ENCODE assay signal across 10 cellular contexts in the genomic region with DNA sequence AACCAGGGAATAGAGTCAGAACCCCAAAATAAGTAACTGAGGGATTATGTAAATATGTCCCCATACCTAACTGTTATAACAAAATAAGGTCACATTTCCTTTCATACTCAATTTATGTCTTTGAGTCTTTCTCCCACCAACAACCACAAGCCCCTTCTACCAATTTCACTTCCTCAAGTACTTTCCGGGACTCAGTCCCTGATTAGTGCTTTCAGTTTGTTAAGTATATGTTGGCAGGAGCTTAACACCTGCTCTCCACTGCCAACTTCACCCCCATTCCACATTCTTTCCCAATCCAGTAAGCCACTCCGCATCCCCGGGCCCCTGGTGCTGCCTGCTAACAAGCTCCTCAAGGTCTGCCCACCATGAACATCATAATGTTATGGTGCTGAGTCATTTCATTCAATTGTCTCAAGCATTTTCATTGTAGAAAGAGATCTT.
DNase-seq lines count a peak whose midpoint lies in the region; ATAC-seq and TF ChIP-seq lines count a peak whose summit lies in the region.
"Had no signal": no experiment of that assay in that cellular context is flagged by ENCODE, and none has a peak within 500 bp of the region (broad histone marks: within the 10 kb centered on the region; RNA-seq: fewer than 3 reads in every experiment).

No MANE protein-coding gene starts in this region.

- H3K79me2 ChIP-seq in GM23248 (ENCODE audit: insufficient read depth): no peaks in the 10 kb centered on the region

- H3K4me1 ChIP-seq in SJCRH30 (peaks cover 21% of the 10 kb centered on the region), GM23248 (ENCODE audit: insufficient read depth) (no peaks in the 10 kb centered on the region)
- H3K4me1 ChIP-seq in CD8-positive, alpha-beta T cell (ENCODE audit: insufficient read depth, low read length): no peaks in the 10 kb centered on the region

- no peak overlapping the region for H3K27ac Mint-ChIP-seq in CD8-positive, alpha-beta T cell
- no peak overlapping the region for H3K27ac Mint-ChIP-seq in glutamatergic neuron (ENCODE audit: unreplicated experiment)
- H3K27ac Mint-ChIP-seq: CD4-positive, alpha-beta T cell; neural progenitor cell had no signal

- peak; percentile 89 for DNase-seq in GM12864 (ENCODE audit: low read depth)
- DNase-seq in SJCRH30: peak; percentile 79 to 87
- no peak for DNase-seq in GM23248
- DNase-seq in CD8-positive, alpha-beta T cell: no peak
- no peak for DNase-seq in glutamatergic neuron
- DNase-seq in islet precursor cell: no peak
- DNase-seq: CD4-positive, alpha-beta T cell had no signal

- H3K27me3 ChIP-seq in SJCRH30 (no peaks in the 10 kb centered on the region), GM23248 (replicated peaks; ENCODE audit: insufficient read depth) (no peaks in the 10 kb centered on the region)
- H3K27me3 ChIP-seq in CD8-positive, alpha-beta T cell (ENCODE audit: insufficient read depth, low read length): no peaks in the 10 kb centered on the region
- H3K27me3 ChIP-seq: neural progenitor cell had no signal

- peak overlapping the region; percentile 75 for H3K27ac ChIP-seq in SJCRH30
- no peak overlapping the region for H3K27ac ChIP-seq in GM23248
- no peak overlapping the region for H3K27ac ChIP-seq in CD8-positive, alpha-beta T cell (ENCODE audit: low read depth, low read length)
- H3K27ac ChIP-seq: neural progenitor cell had no signal

- H3K9ac ChIP-seq in GM23248: no peak overlapping the region
- H3K9ac ChIP-seq: neural progenitor cell had no signal

- H3K27me3 Mint-ChIP-seq in CD8-positive, alpha-beta T cell (ENCODE audit: low read depth): no peaks in the 10 kb centered on the region
- H3K27me3 Mint-ChIP-seq in glutamatergic neuron (ENCODE audit: unreplicated experiment): no peaks in the 10 kb centered on the region
- H3K27me3 Mint-ChIP-seq: CD4-positive, alpha-beta T cell had no signal

- no peaks in the 10 kb centered on the region for H3K9me2 ChIP-seq in GM23248 (ENCODE audit: insufficient read depth)

- CTCF ChIA-PET in CD8-positive, alpha-beta T cell (lab: Charles Lee): no interaction called here

- no peak overlapping the region for H3K4me3 Mint-ChIP-seq in CD8-positive, alpha-beta T cell
- H3K4me3 Mint-ChIP-seq in glutamatergic neuron (ENCODE audit: unreplicated experiment): no peak overlapping the region
- H3K4me3 Mint-ChIP-seq: CD4-positive, alpha-beta T cell; neural progenitor cell had no signal

- POLR2A ChIA-PET in CD8-positive, alpha-beta T cell (lab: Charles Lee): no interaction called here

- 98 to 99% methylated on average over 3 of the region's 3 CpGs for WGBS in GM23248 (ENCODE audit: low coverage in 1 of 2, low lambda C conversion rate in 2 of 2, missing lambda C conversion rate in 2 of 2), 2 experiments

- H3K9me3 Mint-ChIP-seq in CD8-positive, alpha-beta T cell: peaks cover 40% of the 10 kb centered on the region
- no peaks in the 10 kb centered on the region for H3K9me3 Mint-ChIP-seq in glutamatergic neuron (ENCODE audit: unreplicated experiment)

- ATAC-seq in GM19468 (IDR thresholded peaks at IDR 0.05; ENCODE audit: extremely low read depth, unreplicated experiment) (peak; percentile 97), HG03135 (IDR thresholded peaks at IDR 0.05; ENCODE audit: unreplicated experiment) (peak; percentile 97)
- no peak for ATAC-seq in CD8-positive, alpha-beta T cell

- H2AFZ ChIP-seq in GM23248: no peak overlapping the region
- H2AFZ ChIP-seq: neural progenitor cell had no signal

- H3K9me3 ChIP-seq in SJCRH30 (replicated peaks) (no peaks in the 10 kb centered on the region), GM23248 (ENCODE audit: low read depth) (no peaks in the 10 kb centered on the region)
- H3K9me3 ChIP-seq in CD8-positive, alpha-beta T cell (ENCODE audit: low read length): peaks cover 9% of the 10 kb centered on the region

- in situ Hi-C loops in GM23248 (cut with MboI): no loop called here

- TF ChIP-seq CTCF in GM12864 (IDR thresholded peaks at IDR 0.05; ENCODE audit: low read depth, low read length, missing control alignments) (no peak), glutamatergic neuron (IDR thresholded peaks at IDR 0.05; ENCODE audit: partially characterized antibody, unreplicated experiment) (no peak)
- no peak for TF ChIP-seq CTCF in CD8-positive, alpha-beta T cell (IDR thresholded peaks at IDR 0.05)

- H3K36me3 Mint-ChIP-seq in CD8-positive, alpha-beta T cell: peaks cover 2% of the 10 kb centered on the region
- H3K36me3 Mint-ChIP-seq in glutamatergic neuron (ENCODE audit: unreplicated experiment): peaks cover 23% of the 10 kb centered on the region

- H4K20me1 ChIP-seq in GM23248 (ENCODE audit: insufficient read depth): no peaks in the 10 kb centered on the region

- no peaks in the 10 kb centered on the region for H3F3A ChIP-seq in GM23248 (ENCODE audit: insufficient read depth)

- no peak overlapping the region for H3K4me2 ChIP-seq in GM23248 (ENCODE audit: unreplicated experiment)
- H3K4me2 ChIP-seq: neural progenitor cell had no signal

- no peaks in the 10 kb centered on the region for H3K4me1 Mint-ChIP-seq in CD8-positive, alpha-beta T cell (ENCODE audit: low read depth)
- H3K4me1 Mint-ChIP-seq in glutamatergic neuron (ENCODE audit: low read depth, unreplicated experiment): peaks cover 2% of the 10 kb centered on the region

- H3K36me3 ChIP-seq in SJCRH30 (peaks cover 8% of the 10 kb centered on the region; the same call in 1 of the 2 replicates), GM23248 (ENCODE audit: low read depth) (no peaks in the 10 kb centered on the region)
- no peaks in the 10 kb centered on the region for H3K36me3 ChIP-seq in CD8-positive, alpha-beta T cell (ENCODE audit: insufficient read depth, low read length)
- H3K36me3 ChIP-seq: neural progenitor cell had no signal

- no peak overlapping the region for H3K4me3 ChIP-seq in GM12864 (ENCODE audit: low read depth, low read length)
- H3K4me3 ChIP-seq in SJCRH30: no peak overlapping the region
- no peak overlapping the region for H3K4me3 ChIP-seq in GM23248
- H3K4me3 ChIP-seq in CD8-positive, alpha-beta T cell (ENCODE audit: low read depth, low read length): no peak overlapping the region
- H3K4me3 ChIP-seq: neural progenitor cell had no signal

- intact Hi-C loops in CD8-positive, alpha-beta T cell (cut with DNase I, micrococcal nuclease): no loop called here

Comparison
In these comparisons a context has a peak if more than half of its experiments do, and no peak if none do; other contexts are left out.
1. DNase-seq: peak in GM12864 (single experiment) and SJCRH30 (2 of 2); none in GM23248 (single experiment), CD8-positive, alpha-beta T cell (0 of 7), glutamatergic neuron (single experiment) and islet precursor cell (single experiment).